4 cellular contexts compared by ENCODE assay signal in genomic region chr6:42344756-42345155, GRCh38.
TF ChIP-seq lines count a peak whose summit lies in the region.

No MANE protein-coding gene starts in this region.

TF ChIP-seq in SK-N-SH, 30 proteins besides CTCF, POLR2A, EP300 and RAD21 (continues in another document):
- TF ChIP-seq REST (IDR thresholded peaks at IDR 0.05; ENCODE audit: low read depth, low read length) (peak; percentile 89), USF1 (IDR thresholded peaks at IDR 0.05; ENCODE audit: borderline replicate concordance, low read depth) (no peak), GATA2 (CRISPR knock-in tag; IDR thresholded peaks at IDR 0.05) (no peak), ZBTB33 (IDR thresholded peaks at IDR 0.05; ENCODE audit: borderline replicate concordance, low read depth) (no peak)

TF ChIP-seq in SK-N-SH treated with all-trans-retinoic acid at 6 μM for 48 hours, 23 proteins besides CTCF, POLR2A, EP300 and RAD21 (continued from another document and continues in another):
- TF ChIP-seq PATZ1 (CRISPR knock-in tag; IDR thresholded peaks at IDR 0.05; ENCODE audit: borderline replicate concordance) (no peak), SNAI2 (CRISPR knock-in tag; IDR thresholded peaks at IDR 0.05) (no peak), TSHZ2 (CRISPR knock-in tag; IDR thresholded peaks at IDR 0.05) (no peak), ESRRG (CRISPR knock-in tag; IDR thresholded peaks at IDR 0.05) (no peak), ZC3H10 (CRISPR knock-in tag; IDR thresholded peaks at IDR 0.05) (no peak), ARNTL (CRISPR knock-in tag; IDR thresholded peaks at IDR 0.05; ENCODE audit: borderline replicate concordance, low read depth) (no peak), ZNF565 (CRISPR knock-in tag; conservative IDR thresholded peaks at IDR 0.05; ENCODE audit: low read depth) (no peak), OSR1 (CRISPR knock-in tag; IDR thresholded peaks at IDR 0.05) (no peak), CSDC2 (CRISPR knock-in tag; IDR thresholded peaks at IDR 0.05) (no peak), PPARA (CRISPR knock-in tag; IDR thresholded peaks at IDR 0.05; ENCODE audit: borderline replicate concordance) (no peak), GLIS3 (CRISPR knock-in tag; IDR thresholded peaks at IDR 0.05) (no peak), ZNF8 (CRISPR knock-in tag; IDR thresholded peaks at IDR 0.05) (no peak)

TF ChIP-seq in HepG2, 621 proteins besides CTCF, POLR2A, EP300 and RAD21 (continued from another document and continues in another):
- TF ChIP-seq NR2C2 (CRISPR knock-in tag; IDR thresholded peaks at IDR 0.05; ENCODE audit: borderline replicate concordance) (no peak), NFYC (CRISPR knock-in tag; IDR thresholded peaks at IDR 0.05) (no peak), ZNF276 (CRISPR knock-in tag; IDR thresholded peaks at IDR 0.05; ENCODE audit: low read depth) (no peak), SIX4 (CRISPR knock-in tag; IDR thresholded peaks at IDR 0.05) (no peak), NONO (IDR thresholded peaks at IDR 0.05) (no peak), NONO (CRISPR knock-in tag; conservative IDR thresholded peaks at IDR 0.05) (no peak), ATF1 (CRISPR knock-in tag; IDR thresholded peaks at IDR 0.05) (no peak)
- TF ChIP-seq, protein P1, sequence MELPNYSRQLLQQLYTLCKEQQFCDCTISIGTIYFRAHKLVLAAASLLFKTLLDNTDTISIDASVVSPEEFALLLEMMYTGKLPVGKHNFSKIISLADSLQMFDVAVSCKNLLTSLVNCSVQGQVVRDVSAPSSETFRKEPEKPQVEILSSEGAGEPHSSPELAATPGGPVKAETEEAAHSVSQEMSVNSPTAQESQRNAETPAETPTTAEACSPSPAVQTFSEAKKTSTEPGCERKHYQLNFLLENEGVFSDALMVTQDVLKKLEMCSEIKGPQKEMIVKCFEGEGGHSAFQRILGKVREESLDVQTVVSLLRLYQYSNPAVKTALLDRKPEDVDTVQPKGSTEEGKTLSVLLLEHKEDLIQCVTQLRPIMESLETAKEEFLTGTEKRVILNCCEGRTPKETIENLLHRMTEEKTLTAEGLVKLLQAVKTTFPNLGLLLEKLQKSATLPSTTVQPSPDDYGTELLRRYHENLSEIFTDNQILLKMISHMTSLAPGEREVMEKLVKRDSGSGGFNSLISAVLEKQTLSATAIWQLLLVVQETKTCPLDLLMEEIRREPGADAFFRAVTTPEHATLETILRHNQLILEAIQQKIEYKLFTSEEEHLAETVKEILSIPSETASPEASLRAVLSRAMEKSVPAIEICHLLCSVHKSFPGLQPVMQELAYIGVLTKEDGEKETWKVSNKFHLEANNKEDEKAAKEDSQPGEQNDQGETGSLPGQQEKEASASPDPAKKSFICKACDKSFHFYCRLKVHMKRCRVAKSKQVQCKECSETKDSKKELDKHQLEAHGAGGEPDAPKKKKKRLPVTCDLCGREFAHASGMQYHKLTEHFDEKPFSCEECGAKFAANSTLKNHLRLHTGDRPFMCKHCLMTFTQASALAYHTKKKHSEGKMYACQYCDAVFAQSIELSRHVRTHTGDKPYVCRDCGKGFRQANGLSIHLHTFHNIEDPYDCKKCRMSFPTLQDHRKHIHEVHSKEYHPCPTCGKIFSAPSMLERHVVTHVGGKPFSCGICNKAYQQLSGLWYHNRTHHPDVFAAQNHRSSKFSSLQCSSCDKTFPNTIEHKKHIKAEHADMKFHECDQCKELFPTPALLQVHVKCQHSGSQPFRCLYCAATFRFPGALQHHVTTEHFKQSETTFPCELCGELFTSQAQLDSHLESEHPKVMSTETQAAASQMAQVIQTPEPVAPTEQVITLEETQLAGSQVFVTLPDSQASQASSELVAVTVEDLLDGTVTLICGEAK (IDR thresholded peaks at IDR 0.05), result no peak
- TF ChIP-seq, protein P1 (CRISPR knock-in tag; IDR thresholded peaks at IDR 0.05), result no peak

TF ChIP-seq in GM12878, 131 proteins besides CTCF, POLR2A, EP300 and RAD21:
- TF ChIP-seq REST (IDR thresholded peaks at IDR 0.05; ENCODE audit: low read depth, low read length) (peak; percentile 74), BACH1 (IDR thresholded peaks at IDR 0.05; ENCODE audit: borderline replicate concordance) (no peak)
